8 cellular contexts compared by ENCODE assay signal in the genomic region with DNA sequence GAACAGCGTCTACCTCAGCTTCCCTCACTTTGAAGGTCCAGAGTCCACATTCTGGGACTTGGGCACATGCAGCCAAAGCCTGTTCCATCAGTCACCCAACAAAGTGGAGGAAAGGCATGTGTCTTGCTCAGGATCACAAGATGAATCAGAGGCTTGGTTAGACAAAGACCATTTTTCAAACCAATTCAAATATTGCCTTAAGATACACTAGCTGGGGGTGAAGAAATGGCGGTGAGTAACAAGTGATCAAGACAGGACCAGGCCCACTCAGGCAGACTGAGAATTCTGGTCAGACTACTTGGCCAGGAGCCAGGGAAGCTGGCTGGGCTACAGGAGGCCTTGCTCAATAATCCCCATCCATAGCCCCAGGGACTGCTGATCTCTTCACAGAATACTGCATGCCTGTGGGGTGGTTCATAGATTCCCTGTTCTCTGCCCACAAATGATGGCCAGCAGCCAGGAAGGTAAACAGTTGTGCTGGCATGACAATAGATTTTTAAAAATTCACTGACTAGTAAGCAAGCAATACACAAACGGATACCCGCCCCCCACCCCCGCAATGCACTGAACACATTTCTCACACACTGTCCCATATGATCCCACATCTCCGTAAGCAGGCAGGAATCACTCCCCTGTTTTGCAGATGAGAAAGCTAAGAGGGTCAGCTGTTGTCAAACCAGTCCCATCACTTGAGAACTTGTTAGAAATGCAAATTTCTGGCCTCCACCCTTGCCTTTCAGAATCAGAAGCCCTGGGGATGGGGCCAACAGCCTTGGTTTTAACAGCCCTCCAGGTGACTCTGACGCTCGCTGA. TPM values are rescaled to one million over a fixed set of nuclear protein-coding genes. Genes with fewer than 3 reads are reported as not detected.
DNase-seq lines count a peak whose midpoint lies in the region; ATAC-seq, FAIRE-seq and TF ChIP-seq lines count a peak whose summit lies in the region.

No MANE protein-coding gene starts in this region.

- peak overlapping the region; percentile 57 for H3K4me3 Mint-ChIP-seq in astrocyte (ENCODE audit: unreplicated experiment)
- H3K4me3 Mint-ChIP-seq in CD4-positive, alpha-beta memory T cell, result no peak overlapping the region

- peaks cover 14% of the 10 kb centered on the region for H3K36me3 Mint-ChIP-seq in astrocyte (ENCODE audit: low read depth, unreplicated experiment)
- H3K36me3 Mint-ChIP-seq in CD4-positive, alpha-beta memory T cell, result peaks cover 36 to 47% of the 10 kb centered on the region in 2 donors

- ATAC-seq in GM18498 (IDR thresholded peaks at IDR 0.05; ENCODE audit: unreplicated experiment), result no peak

- H3K9me3 Mint-ChIP-seq in astrocyte (ENCODE audit: unreplicated experiment), result no peaks in the 10 kb centered on the region
- no peaks in the 10 kb centered on the region for H3K9me3 Mint-ChIP-seq in CD4-positive, alpha-beta memory T cell

- H3K4me1 Mint-ChIP-seq in astrocyte (ENCODE audit: low read depth, unreplicated experiment), result peaks cover 42% of the 10 kb centered on the region
- peaks cover 0 to 9% (median 3%) of the 10 kb centered on the region in 4 donors for H3K4me1 Mint-ChIP-seq in CD4-positive, alpha-beta memory T cell

- DNase-seq in COR-L47 (lab: John Stamatoyannopoulos, UW), result peak; percentile 88
- peak; percentile 44 to 95 (median 75) for DNase-seq in NCI-H1417 (lab: John Stamatoyannopoulos, UW)
- peak; percentile 100 for DNase-seq in astrocyte (ENCODE audit: low read depth)
- peak; percentile 15 for DNase-seq in iPS DF 19.7 (ENCODE audit: low read depth, low spot score)
- DNase-seq in transverse colon, result peak; percentile 68
- DNase-seq in CD4-positive, alpha-beta memory T cell, result no peak
- DNase-seq in activated CD4-positive, alpha-beta T cell treated with anti-CD3 and anti-CD28 coated beads, Interleukin-2, amount 50 U/mL, for 48 hours, result no peak

- H3K27ac Mint-ChIP-seq in astrocyte (ENCODE audit: unreplicated experiment), result peak overlapping the region; percentile 93
- peak overlapping the region in 1 of 7 donors; percentile 29 for H3K27ac Mint-ChIP-seq in CD4-positive, alpha-beta memory T cell

- H3K27me3 Mint-ChIP-seq in astrocyte (ENCODE audit: low read depth, unreplicated experiment), result no peaks in the 10 kb centered on the region
- no peaks in the 10 kb centered on the region for H3K27me3 Mint-ChIP-seq in CD4-positive, alpha-beta memory T cell

- POLR2A ChIA-PET in CD4-positive, alpha-beta memory T cell (lab: Charles Lee; ENCODE audit: partially characterized antibody), result no interaction called here

- H3K27ac ChIP-seq in astrocyte (ENCODE audit: low read depth, low read length), result peak overlapping the region; percentile 92
- H3K27ac ChIP-seq in transverse colon, result peak overlapping the region in 2 of 4 donors; percentile 8 to 19
- no peak overlapping the region for H3K27ac ChIP-seq in CD4-positive, alpha-beta memory T cell (ENCODE audit: low read depth, low read length)

- peaks cover 18% of the 10 kb centered on the region for H3K79me2 ChIP-seq in astrocyte (ENCODE audit: insufficient read depth, low read length)

- H3K9ac ChIP-seq in astrocyte (ENCODE audit: low read length), result peak overlapping the region; percentile 63

- no peak overlapping the region for H2AFZ ChIP-seq in astrocyte (ENCODE audit: low read depth, low read length)

- no peak for TF ChIP-seq CTCF in astrocyte (IDR thresholded peaks at IDR 0.05; ENCODE audit: insufficient read depth, low read depth, low read length)
- no peak for TF ChIP-seq CTCF in transverse colon (IDR thresholded peaks at IDR 0.05)

- CTCF ChIA-PET in CD4-positive, alpha-beta memory T cell (lab: Charles Lee; ENCODE audit: partially characterized antibody), result interaction anchor here (0.9 to 1.4 kb wide), 3 partner anchors 10 to 323 kb away, joined by 3 to 5 read pairs (median 5); no protein-coding TSS in a partner anchor

- intact Hi-C loops in transverse colon (cut with DNase I; ENCODE audit: low total_unique reads), result no loop called here
- intact Hi-C loops in CD4-positive, alpha-beta memory T cell (cut with micrococcal nuclease), result no loop called here

- peak; percentile 97 for FAIRE-seq in astrocyte (lab: Jason Lieb, UNC)

- peak overlapping the region; percentile 72 for H3K4me2 ChIP-seq in astrocyte (ENCODE audit: low read length)

- H3K9me3 ChIP-seq in astrocyte (ENCODE audit: insufficient read depth, low read depth, low read length) (no peaks in the 10 kb centered on the region), transverse colon (no peaks in the 10 kb centered on the region)
- H3K9me3 ChIP-seq in CD4-positive, alpha-beta memory T cell (ENCODE audit: control insufficient read depth in 1 of 2, low read length in 2 of 2), result no peaks in the 10 kb centered on the region

- no peak for TF ChIP-seq POLR2A in transverse colon (IDR thresholded peaks at IDR 0.05)

- in situ Hi-C loops in transverse colon (cut with MboI; ENCODE audit: low pct_ligation_motif_present in 1 of 4, low pct_unique_long_range_greater_than_20kb in 1 of 4, low sequenced_read_pairs in 3 of 4), result loop anchor here in 1 of 4 donors (10.0 kb wide), 1 partner anchor 113 kb away; the partner anchor contains the start of gene DMAP1

- H3K4me3 ChIP-seq in astrocyte (ENCODE audit: insufficient read depth, low read depth, low read length) (no peak overlapping the region), transverse colon (no peak overlapping the region)
- H3K4me3 ChIP-seq in CD4-positive, alpha-beta memory T cell (ENCODE audit: low read length in 2 of 2), result no peak overlapping the region

- TF ChIP-seq EP300 in transverse colon (IDR thresholded peaks at IDR 0.05; ENCODE audit: low read depth), result no peak

- H3K27me3 ChIP-seq in astrocyte (ENCODE audit: insufficient read depth, low read length) (no peaks in the 10 kb centered on the region), transverse colon (no peaks in the 10 kb centered on the region)
- no peaks in the 10 kb centered on the region for H3K27me3 ChIP-seq in CD4-positive, alpha-beta memory T cell (ENCODE audit: insufficient read depth, low read length)

- peaks cover 12% of the 10 kb centered on the region for H4K20me1 ChIP-seq in astrocyte (ENCODE audit: insufficient read depth, low read length)

- H3K36me3 ChIP-seq in astrocyte (ENCODE audit: insufficient read depth, low read length) (no peaks in the 10 kb centered on the region), transverse colon (no peaks in the 10 kb centered on the region)
- no peaks in the 10 kb centered on the region for H3K36me3 ChIP-seq in CD4-positive, alpha-beta memory T cell (ENCODE audit: insufficient read depth, low read length)

- peaks cover 37% of the 10 kb centered on the region for H3K4me1 ChIP-seq in astrocyte (ENCODE audit: insufficient read depth, low read length)
- peaks cover 0 to 16% (median 0%) of the 10 kb centered on the region in 4 donors for H3K4me1 ChIP-seq in transverse colon
- H3K4me1 ChIP-seq in CD4-positive, alpha-beta memory T cell (ENCODE audit: insufficient read depth, low read length), result no peaks in the 10 kb centered on the region

- 25 to 64% methylated on average over 4 to 8 of the region's 8 CpGs for WGBS in transverse colon (ENCODE audit: low coverage in 1 of 2), 2 donors

RNA-seq across cellular contexts. Expression of gene ERI3, which starts 27.2 kb away (rescaled TPM):
- total RNA-seq in astrocyte (58.3 and 60.5 TPM in 2 replicates), transverse colon (10 to 100 TPM; 11.2 to 30.4 (median 20.8) TPM)
- 10 to 100 TPM; 26.4 to 29.6 TPM for total RNA-seq in CD4-positive, alpha-beta memory T cell
- polyA plus RNA-seq in CD4-positive, alpha-beta memory T cell, result 10 to 100 TPM; 33.7 to 59.4 TPM

Comparison
In these comparisons a context has a peak if more than half of its experiments do, and no peak if none do; other contexts are left out.
1. DNase-seq: peak in COR-L47 (single experiment), NCI-H1417 (3 of 3), astrocyte (single experiment), iPS DF 19.7 (single experiment) and transverse colon (single experiment); none in CD4-positive, alpha-beta memory T cell (0 of 5) and activated CD4-positive, alpha-beta T cell treated with anti-CD3 and anti-CD28 coated beads, Interleukin-2, amount 50 U/mL, for 48 hours (0 of 2).